8 cellular contexts compared by ENCODE assay signal in genomic region chr5:178624626-178625546, GRCh38. TPM values are rescaled to one million over a fixed set of nuclear protein-coding genes. Genes with fewer than 3 reads are reported as not detected.
DNase-seq lines count a peak whose midpoint lies in the region; ATAC-seq and TF ChIP-seq lines count a peak whose summit lies in the region.

No MANE protein-coding gene starts in this region.

- CTCF ChIA-PET in AG04449 (lab: Yijun Ruan, JAX): interaction anchor here (0.7 to 1.6 kb wide), 4 partner anchors 21 to 107 kb away, joined by 3 to 4 read pairs (median 3); partner anchors contain the start of genes COL23A1 and ZNF354A

- H3K9me3 ChIP-seq in HUES6 (ENCODE audit: control insufficient read depth, insufficient read depth, low read depth, low read length): no peaks in the 10 kb centered on the region
- no peaks in the 10 kb centered on the region for H3K9me3 ChIP-seq in breast epithelium
- H3K9me3 ChIP-seq in mucosa of stomach (ENCODE audit: control insufficient read depth, low read length): no peaks in the 10 kb centered on the region

- H3K27me3 ChIP-seq in HUES6 (ENCODE audit: control insufficient read depth, insufficient read depth, low read length): no peaks in the 10 kb centered on the region
- no peaks in the 10 kb centered on the region for H3K27me3 ChIP-seq in breast epithelium
- H3K27me3 ChIP-seq in mucosa of stomach (ENCODE audit: control insufficient read depth, insufficient read depth, low read length): no peaks in the 10 kb centered on the region

- in situ Hi-C loops in GM13976 (cut with MboI; ENCODE audit: low sequenced_read_pairs, unreplicated experiment): no loop called here

- H3K4me3 ChIP-seq in AG04449 (ENCODE audit: low read depth, low read length) (peak overlapping the region; percentile 95), HUES6 (ENCODE audit: low read depth, low read length) (peak overlapping the region; percentile 100), breast epithelium (peak overlapping the region; percentile 71 to 98 (median 87)), mucosa of stomach (ENCODE audit: low read length) (peak overlapping the region; percentile 83)

- H3K36me3 ChIP-seq in HUES6 (ENCODE audit: control insufficient read depth, insufficient read depth, low read length): peaks cover 23% of the 10 kb centered on the region
- peaks cover 4% of the 10 kb centered on the region for H3K36me3 ChIP-seq in breast epithelium
- peaks cover 5% of the 10 kb centered on the region for H3K36me3 ChIP-seq in mucosa of stomach (ENCODE audit: control insufficient read depth, insufficient read depth, low read length)

- TF ChIP-seq POLR2A in breast epithelium (IDR thresholded peaks at IDR 0.05): no peak

- H3K27ac ChIP-seq in HUES6 (ENCODE audit: low read depth, low read length) (peak overlapping the region; percentile 91; the same call in 1 of the 2 replicates), breast epithelium (no peak overlapping the region)

- intact Hi-C loops in breast epithelium (cut with DNase I; ENCODE audit: low total_unique reads): loop anchor here (5.0 kb wide), 1 partner anchor 1533 kb away; no protein-coding TSS in a partner anchor

- no peak for TF ChIP-seq CTCF in AG04449 (IDR thresholded peaks at IDR 0.05; ENCODE audit: insufficient read depth, low read length, missing control alignments)
- no peak for TF ChIP-seq CTCF in breast epithelium (IDR thresholded peaks at IDR 0.05)
- TF ChIP-seq CTCF in GM13976 (IDR thresholded peaks at IDR 0.05; ENCODE audit: borderline replicate concordance, control extremely low read depth, extremely low read depth, insufficient read depth, missing control alignments): no peak

- ATAC-seq in GM18519 (IDR thresholded peaks at IDR 0.05; ENCODE audit: low FRiP score, unreplicated experiment): no peak
- ATAC-seq in GM19324 (IDR thresholded peaks at IDR 0.05; ENCODE audit: low FRiP score, unreplicated experiment): no peak

- H3K9ac ChIP-seq in HUES6 (ENCODE audit: low read length) (peak overlapping the region; percentile 99), mucosa of stomach (ENCODE audit: low read length) (peak overlapping the region; percentile 99)

- DNase-seq in AG04449 (ENCODE audit: low read depth, low spot score): no peak
- DNase-seq in breast epithelium (ENCODE audit: low spot score in 2 of 2): no peak
- DNase-seq in anterior cingulate cortex (lab: John Stamatoyannopoulos, UW): no peak
- DNase-seq in GM13976 (ENCODE audit: low spot score): no peak

- POLR2A ChIA-PET in AG04449 (lab: Yijun Ruan, JAX): interaction anchor here (0.7 to 1.3 kb wide), 3 partner anchors 18 to 960 kb away, joined by 3 to 6 read pairs (median 4); no protein-coding TSS in a partner anchor

- peaks cover 18% of the 10 kb centered on the region for H3K4me1 ChIP-seq in HUES6 (ENCODE audit: control insufficient read depth, insufficient read depth, low read length)
- peaks cover 0 to 5% of the 10 kb centered on the region in 2 donors for H3K4me1 ChIP-seq in breast epithelium
- peaks cover 16% of the 10 kb centered on the region for H3K4me1 ChIP-seq in mucosa of stomach (ENCODE audit: control insufficient read depth, insufficient read depth, low read length)

RNA-seq across cellular contexts. Expression of gene CLK4, which starts 2.0 kb away (rescaled TPM):
- total RNA-seq in breast epithelium: 10 to 100 TPM; 39.0 to 73.2 (median 43.3) TPM

RNA-seq across cellular contexts. Expression of gene COL23A1, which starts 34.7 kb away (rescaled TPM):
- total RNA-seq in breast epithelium: 1 to 10 TPM in 2 of 3 donors, under 1 TPM in 1; 0.32 to 3.3 (median 2.6) TPM
